Comparison of ENCODE assay signal across 1 cellular context in the genomic region with DNA sequence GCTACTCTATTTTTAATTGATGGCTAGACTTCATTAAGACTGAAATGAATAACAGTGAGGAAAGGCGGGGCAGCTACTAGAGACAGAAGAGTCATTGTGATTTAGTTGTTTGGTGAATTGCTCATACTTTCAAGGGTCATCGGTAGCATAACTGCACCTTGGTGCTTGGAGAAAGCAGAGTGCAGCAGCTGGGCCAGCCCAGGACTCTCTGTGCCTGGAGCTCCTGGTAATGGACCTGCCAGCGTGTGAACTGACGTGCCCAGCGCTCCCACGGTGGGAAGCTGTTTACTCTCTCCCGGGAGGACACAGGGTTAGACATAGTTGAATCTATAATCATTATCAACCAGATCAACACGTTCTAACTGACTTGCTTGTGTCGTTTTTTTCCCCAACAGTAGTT.
TF ChIP-seq lines count a peak whose summit lies in the region.

No MANE protein-coding gene starts in this region.

TF ChIP-seq in HepG2, 621 proteins besides CTCF, POLR2A, EP300 and RAD21 (continued from another document):
- TF ChIP-seq, protein P1, sequence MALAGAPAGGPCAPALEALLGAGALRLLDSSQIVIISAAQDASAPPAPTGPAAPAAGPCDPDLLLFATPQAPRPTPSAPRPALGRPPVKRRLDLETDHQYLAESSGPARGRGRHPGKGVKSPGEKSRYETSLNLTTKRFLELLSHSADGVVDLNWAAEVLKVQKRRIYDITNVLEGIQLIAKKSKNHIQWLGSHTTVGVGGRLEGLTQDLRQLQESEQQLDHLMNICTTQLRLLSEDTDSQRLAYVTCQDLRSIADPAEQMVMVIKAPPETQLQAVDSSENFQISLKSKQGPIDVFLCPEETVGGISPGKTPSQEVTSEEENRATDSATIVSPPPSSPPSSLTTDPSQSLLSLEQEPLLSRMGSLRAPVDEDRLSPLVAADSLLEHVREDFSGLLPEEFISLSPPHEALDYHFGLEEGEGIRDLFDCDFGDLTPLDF (CRISPR knock-in tag; IDR thresholded peaks at IDR 0.05) = no peak
- TF ChIP-seq ZBTB3 (CRISPR knock-in tag; IDR thresholded peaks at IDR 0.05; ENCODE audit: borderline replicate concordance, low read depth) (no peak), ZKSCAN1 (IDR thresholded peaks at IDR 0.05; ENCODE audit: low read length) (no peak), ZNF644 (CRISPR knock-in tag; IDR thresholded peaks at IDR 0.05; ENCODE audit: low read depth) (0 out of 2 replicates have a peak, but pooled peaks have one; percentile 47)
- TF ChIP-seq, protein P2, sequence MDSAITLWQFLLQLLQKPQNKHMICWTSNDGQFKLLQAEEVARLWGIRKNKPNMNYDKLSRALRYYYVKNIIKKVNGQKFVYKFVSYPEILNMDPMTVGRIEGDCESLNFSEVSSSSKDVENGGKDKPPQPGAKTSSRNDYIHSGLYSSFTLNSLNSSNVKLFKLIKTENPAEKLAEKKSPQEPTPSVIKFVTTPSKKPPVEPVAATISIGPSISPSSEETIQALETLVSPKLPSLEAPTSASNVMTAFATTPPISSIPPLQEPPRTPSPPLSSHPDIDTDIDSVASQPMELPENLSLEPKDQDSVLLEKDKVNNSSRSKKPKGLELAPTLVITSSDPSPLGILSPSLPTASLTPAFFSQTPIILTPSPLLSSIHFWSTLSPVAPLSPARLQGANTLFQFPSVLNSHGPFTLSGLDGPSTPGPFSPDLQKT (CRISPR knock-in tag; IDR thresholded peaks at IDR 0.05; ENCODE audit: borderline replicate concordance) = no peak
